Comparison of ENCODE assay signal across 14 cellular contexts in the genomic region with DNA sequence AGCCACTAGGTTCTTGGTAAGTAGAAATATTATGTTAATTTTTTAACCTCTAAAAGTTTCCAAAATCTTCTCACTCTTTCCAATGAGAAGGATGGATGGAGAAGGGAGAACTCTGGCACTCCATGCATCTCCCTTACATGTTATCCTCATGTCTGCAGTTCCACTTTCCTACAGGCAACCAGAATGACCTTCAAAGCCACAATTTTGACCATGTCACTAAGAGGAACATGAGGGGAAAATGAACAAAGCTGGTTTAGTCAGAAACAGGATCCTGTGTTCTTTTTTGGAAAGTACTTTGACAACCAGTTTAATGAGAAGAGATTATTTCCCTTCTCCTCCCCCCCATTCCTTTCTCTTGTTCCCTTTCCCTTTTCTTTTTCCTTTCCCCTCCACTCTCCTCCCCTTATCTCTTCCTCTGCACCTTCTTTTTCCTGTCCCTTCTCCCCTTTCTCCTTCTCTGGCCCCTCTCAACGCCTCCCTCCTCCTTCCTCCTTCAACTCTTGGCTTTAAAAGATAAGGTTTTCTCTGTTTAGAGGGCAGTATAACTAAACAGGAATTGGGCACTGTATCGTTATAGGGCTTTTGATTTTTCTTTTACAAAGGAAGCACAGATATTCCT. TPM values are rescaled to one million over a fixed set of nuclear protein-coding genes. Genes with fewer than 3 reads are reported as not detected.
DNase-seq lines count a peak whose midpoint lies in the region; ATAC-seq and TF ChIP-seq lines count a peak whose summit lies in the region.
"Had no signal": no experiment of that assay in that cellular context is flagged by ENCODE, and none has a peak within 500 bp of the region (broad histone marks: within the 10 kb centered on the region; RNA-seq: fewer than 3 reads in every experiment).

No MANE protein-coding gene starts in this region.

- POLR2A ChIA-PET in HEK293 (lab: Yijun Ruan, JAX): no interaction called here
- POLR2A ChIA-PET in activated B cell treated with CpG ODN at 0.5 μM for 24 hours (lab: Charles Lee): interaction anchor here (2.3 kb wide), 1 partner anchor 79 kb away, joined by 13 read pairs; the partner anchor contains the start of gene ARAP2

- H3K36me3 Mint-ChIP-seq in T-helper 2 cell treated with Interferon-gamma antibody and Interleukin-4, amounts not matched to agents 5 μg/mL and 100 μg/mL, for 36 hours (ENCODE audit: low read depth): no peaks in the 10 kb centered on the region
- H3K36me3 Mint-ChIP-seq in activated B cell treated with CpG ODN at 0.5 μM for 24 hours (ENCODE audit: low read depth) (no peaks in the 10 kb centered on the region), memory B cell (peaks cover under 1% of the 10 kb centered on the region)

- H3K4me3 ChIP-seq in HEK293 (ENCODE audit: low read depth, low read length): no peak overlapping the region
- H3K4me3 ChIP-seq: Peyer's patch had no signal

- TF ChIP-seq CTCF in HEK293 (tag by site-specific recombination; IDR thresholded peaks at IDR 0.05) (no peak), activated B cell treated with CpG ODN at 0.5 μM for 24 hours (IDR thresholded peaks at IDR 0.05) (no peak)

- H3K36me3 ChIP-seq in HEK293 (ENCODE audit: control insufficient read depth in 2 of 2, insufficient read depth in 1 of 2, low read length in 2 of 2): no peaks in the 10 kb centered on the region
- H3K36me3 ChIP-seq: Peyer's patch had no signal

- peaks cover 59% of the 10 kb centered on the region for H3K4me1 Mint-ChIP-seq in T-helper 2 cell treated with Interferon-gamma antibody and Interleukin-4, amounts not matched to agents 5 μg/mL and 100 μg/mL, for 36 hours (ENCODE audit: low read depth)
- peaks cover 88% of the 10 kb centered on the region for H3K4me1 Mint-ChIP-seq in activated B cell treated with CpG ODN at 0.5 μM for 24 hours
- H3K4me1 Mint-ChIP-seq in memory B cell: peaks cover 53% of the 10 kb centered on the region

- no peak overlapping the region for H3K27ac ChIP-seq in HEK293 (ENCODE audit: extremely low read depth, low read depth, low read length)

- H3K9me3 Mint-ChIP-seq in T-helper 2 cell treated with Interferon-gamma antibody and Interleukin-4, amounts not matched to agents 5 μg/mL and 100 μg/mL, for 36 hours: no peaks in the 10 kb centered on the region
- H3K9me3 Mint-ChIP-seq in activated B cell treated with CpG ODN at 0.5 μM for 24 hours: no peaks in the 10 kb centered on the region
- peaks cover 1% of the 10 kb centered on the region for H3K9me3 Mint-ChIP-seq in memory B cell

- peak overlapping the region; percentile 83 for H3K27ac Mint-ChIP-seq in T-helper 2 cell treated with Interferon-gamma antibody and Interleukin-4, amounts not matched to agents 5 μg/mL and 100 μg/mL, for 36 hours
- H3K27ac Mint-ChIP-seq in activated B cell treated with CpG ODN at 0.5 μM for 24 hours: peak overlapping the region; percentile 55
- peak overlapping the region; percentile 80 for H3K27ac Mint-ChIP-seq in memory B cell

- CTCF ChIA-PET in HEK293 (lab: Yijun Ruan, JAX) (no interaction called here), activated B cell treated with CpG ODN at 0.5 μM for 24 hours (lab: Charles Lee) (no interaction called here)

- H3K27me3 Mint-ChIP-seq in T-helper 2 cell treated with Interferon-gamma antibody and Interleukin-4, amounts not matched to agents 5 μg/mL and 100 μg/mL, for 36 hours (ENCODE audit: low read depth): no peaks in the 10 kb centered on the region
- H3K27me3 Mint-ChIP-seq in activated B cell treated with CpG ODN at 0.5 μM for 24 hours (no peaks in the 10 kb centered on the region), memory B cell (no peaks in the 10 kb centered on the region)

- DNase-seq in T-helper 2 cell treated with Interferon-gamma antibody and Interleukin-4, amounts not matched to agents 5 μg/mL and 100 μg/mL, for 36 hours (ENCODE audit: low spot score): no peak
- DNase-seq in T-helper 2 cell (no peak), activated B cell treated with CpG ODN at 0.5 μM for 24 hours (no peak), memory B cell (ENCODE audit: low spot score in 2 of 2) (no peak), kidney tubule cell (ENCODE audit: low spot score) (no peak), amniotic stem cell (lab: John Stamatoyannopoulos, UW) (no peak), SHP77 (lab: John Stamatoyannopoulos, UW) (no peak)
- DNase-seq: caudate nucleus, foreskin fibroblast, NCI-H1436 treated with DMSO at 0.1 percent for 48 hours, NCI-H510A, Peyer's patch had no signal

- intact Hi-C loops in activated B cell treated with CpG ODN at 0.5 μM for 24 hours (cut with micrococcal nuclease): loop anchor here (2.0 to 10.0 kb wide), 3 partner anchors 37 to 1571 kb away; partner anchors contain the start of gene TBC1D1

- ATAC-seq in activated B cell treated with CpG ODN at 0.5 μM for 24 hours (ENCODE audit: low read depth) (no peak), memory B cell (ENCODE audit: low read depth) (no peak)

- peak overlapping the region; percentile 60 for H3K4me3 Mint-ChIP-seq in T-helper 2 cell treated with Interferon-gamma antibody and Interleukin-4, amounts not matched to agents 5 μg/mL and 100 μg/mL, for 36 hours
- H3K4me3 Mint-ChIP-seq in activated B cell treated with CpG ODN at 0.5 μM for 24 hours: no peak overlapping the region
- peak overlapping the region; percentile 33 for H3K4me3 Mint-ChIP-seq in memory B cell

- no peaks in the 10 kb centered on the region for H3K9me3 ChIP-seq in HEK293 (ENCODE audit: control insufficient read depth, insufficient read depth, low read depth, low read length)
- H3K9me3 ChIP-seq: Peyer's patch had no signal

- H3K4me1 ChIP-seq in HEK293 (ENCODE audit: control insufficient read depth, insufficient read depth, low read length): no peaks in the 10 kb centered on the region

TF ChIP-seq in HEK293, 187 proteins besides CTCF, POLR2A, EP300 and RAD21:
- TF ChIP-seq ZNF610 (tag by site-specific recombination; IDR thresholded peaks at IDR 0.05; ENCODE audit: borderline replicate concordance) (no peak), PRDM1 (tag by site-specific recombination; IDR thresholded peaks at IDR 0.05) (peak; percentile 81)

RNA-seq across cellular contexts. Expression of gene DTHD1, which starts 42.5 kb away (rescaled TPM):
- total RNA-seq in activated B cell treated with CpG ODN at 0.5 μM for 24 hours: not detected in 2 replicates
- total RNA-seq: pulmonary artery endothelial cell had no signal
